Comparison of ENCODE assay signal across 27 cellular contexts in the genomic region with DNA sequence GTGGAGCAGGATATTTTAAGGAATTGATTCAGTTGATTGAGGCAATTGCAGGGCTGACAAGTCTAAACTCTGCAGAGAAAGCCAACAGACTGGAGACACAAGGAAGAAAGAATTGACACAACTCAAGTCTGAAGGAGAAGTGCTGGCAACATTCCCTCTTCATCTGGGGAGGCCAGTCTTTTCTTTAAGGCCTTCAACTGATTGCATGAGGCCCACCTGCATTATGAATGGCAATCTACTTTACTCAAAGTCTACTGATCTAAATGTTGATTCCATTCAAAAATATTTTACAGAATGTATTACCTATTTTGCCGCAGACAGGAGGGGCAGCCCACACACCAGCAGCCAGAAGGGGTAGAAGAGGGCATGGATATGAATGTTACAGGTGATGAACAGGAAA.
"Had no signal": no experiment of that assay in that cellular context is flagged by ENCODE, and none has a peak within 500 bp of the region (broad histone marks: within the 10 kb centered on the region; RNA-seq: fewer than 3 reads in every experiment).

No MANE protein-coding gene starts in this region.

- H3K4me1 ChIP-seq: stomach, suprapubic skin, testis, thyroid gland, tibial artery, tibial nerve, transverse colon, upper lobe of left lung, upper lobe of right lung, uterus, vagina had no signal

- H3K27ac ChIP-seq: stomach, suprapubic skin, testis, thoracic aorta, thyroid gland, tibial artery, tibial nerve, transverse colon, upper lobe of left lung, upper lobe of right lung, uterus, vagina had no signal

- H3K36me3 ChIP-seq: stomach, suprapubic skin, thoracic aorta, thyroid gland, tibial artery, tibial nerve, transverse colon, upper lobe of left lung, upper lobe of right lung, uterus, vagina had no signal

- ATAC-seq: stimulated activated effector memory CD8-positive, alpha-beta T cell treated with anti-CD3 and anti-CD28 coated beads, Interleukin-12 subunit alpha, Interleukin-12 subunit beta, amount 100 ng/mL, for 72 hours; stimulated activated memory B cell treated with anti-CD40 and anti-IgM and Interleukin-4, amounts not matched to agents 10 μg/mL and 1 μg/mL and 100 μg/mL, for 72 hours; stimulated activated naive B cell treated with anti-CD40 and anti-IgM and Interleukin-4, amounts not matched to agents 10 μg/mL and 1 μg/mL and 100 μg/mL, for 72 hours; stimulated activated naive CD8-positive, alpha-beta T cell treated with anti-CD3 and anti-CD28 coated beads, Interleukin-15, amount 100 ng/mL, for 72 hours; stimulated activated naive CD8-positive, alpha-beta T cell treated with anti-CD3 and anti-CD28 coated beads, Interleukin-15, Interleukin-2, amounts not matched to agents 100 U/mL and 50 U/mL, for 24 hours; upper lobe of right lung had no signal

- FAIRE-seq: urothelium cell line had no signal

- DNase-seq: stimulated activated CD4-positive, alpha-beta T cell treated with anti-CD3 and anti-CD28 coated beads, Interleukin-2, amount 100 ng/mL, for 48 hours; stimulated activated CD4-positive, alpha-beta T cell treated with anti-CD3 and anti-CD28 coated beads, Interleukin-4, amount 100 ng/mL, for 1 hour; stimulated activated CD4-positive, alpha-beta T cell treated with anti-CD3 and anti-CD28 coated beads, Interleukin-4, amount 100 ng/mL, for 24 hours; stimulated activated CD4-positive, alpha-beta T cell treated with anti-CD3 and anti-CD28 coated beads, Interleukin-4, amount 100 ng/mL, for 4 hours; stimulated activated CD8-positive, alpha-beta memory T cell treated with anti-CD3 and anti-CD28 coated beads, Interleukin-4, amount 100 ng/mL, for 48 hours; stimulated activated naive B cell treated with anti-CD40 and anti-IgM and Interleukin-4, amounts not matched to agents 10 μg/mL and 1 μg/mL and 100 μg/mL, for 72 hours; stimulated activated naive CD4-positive, alpha-beta T cell; stimulated activated naive CD4-positive, alpha-beta T cell treated with Interleukin-2 at 50 U/mL for 16 hours; stimulated activated naive CD8-positive, alpha-beta T cell treated with anti-CD3 and anti-CD28 coated beads, Interleukin-15, amount 100 ng/mL, for 72 hours; stimulated activated naive CD8-positive, alpha-beta T cell treated with anti-CD3 and anti-CD28 coated beads, Interleukin-15, Interleukin-2, amounts not matched to agents 100 U/mL and 50 U/mL, for 24 hours; stomach; substantia nigra; testis; thyroid gland; tibial artery; transverse colon; trophoblast cell; upper lobe of left lung; upper lobe of right lung; uterus had no signal

- H3K4me3 ChIP-seq: stomach, suprapubic skin, testis, thoracic aorta, thyroid gland, tibial artery, tibial nerve, transverse colon, upper lobe of left lung, upper lobe of right lung, uterus, vagina had no signal

- H3K27me3 ChIP-seq: stomach, suprapubic skin, testis, thyroid gland, tibial artery, tibial nerve, transverse colon, upper lobe of left lung, upper lobe of right lung, uterus, vagina had no signal

- H3K9me3 ChIP-seq: suprapubic skin, testis, thoracic aorta, thyroid gland, tibial artery, tibial nerve, transverse colon, upper lobe of left lung, upper lobe of right lung, uterus, vagina had no signal
